In genomic region chr14:49512147-49512551, GRCh38 we compare ENCODE assay signal across 1 cellular context.
TF ChIP-seq lines count a peak whose summit lies in the region.

No MANE protein-coding gene starts in this region.

TF ChIP-seq in SK-N-SH, 30 proteins besides CTCF, POLR2A, EP300 and RAD21 (continued from another document):
- TF ChIP-seq USF1 (IDR thresholded peaks at IDR 0.05; ENCODE audit: borderline replicate concordance, low read depth): no peak
- TF ChIP-seq MAX (IDR thresholded peaks at IDR 0.05; ENCODE audit: low read depth): no peak
- no peak for TF ChIP-seq CHD2 (IDR thresholded peaks at IDR 0.05; ENCODE audit: low read length, partially characterized antibody)
- TF ChIP-seq PBX3 (IDR thresholded peaks at IDR 0.05): no peak
- no peak for TF ChIP-seq FOSL2 (IDR thresholded peaks at IDR 0.05; ENCODE audit: borderline replicate concordance, low read depth)
- TF ChIP-seq GATA2 (CRISPR knock-in tag; IDR thresholded peaks at IDR 0.05): no peak
- TF ChIP-seq SMC3 (IDR thresholded peaks at IDR 0.05; ENCODE audit: low read depth, low read length): no peak
- TF ChIP-seq RFX5 (IDR thresholded peaks at IDR 0.05; ENCODE audit: low read length): no peak
- TF ChIP-seq IRF3 (IDR thresholded peaks at IDR 0.05; ENCODE audit: low read depth, low read length): no peak
